14 cellular contexts compared by ENCODE assay signal in the genomic region with DNA sequence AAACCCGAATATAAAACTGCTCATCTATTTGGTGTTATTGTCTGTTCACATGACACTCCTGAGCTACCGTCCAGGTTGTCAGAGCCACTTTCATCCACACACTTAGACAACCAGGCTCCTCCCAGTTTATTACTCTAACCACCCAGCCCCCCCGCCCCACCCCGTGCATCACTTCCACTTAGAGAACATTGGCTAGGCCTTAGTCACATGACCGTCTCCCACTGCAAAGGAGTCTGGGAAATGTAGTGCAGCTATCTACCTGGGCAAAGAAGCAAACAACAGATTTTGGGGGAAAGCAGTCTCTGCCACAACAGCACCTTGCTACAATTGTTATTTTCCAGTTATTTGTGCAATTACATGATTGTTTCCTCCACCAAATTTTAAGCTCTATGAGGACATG. TPM values are rescaled to one million over a fixed set of nuclear protein-coding genes. Genes with fewer than 3 reads are reported as not detected.
DNase-seq lines count a peak whose midpoint lies in the region; ATAC-seq, FAIRE-seq and TF ChIP-seq lines count a peak whose summit lies in the region.
"Had no signal": no experiment of that assay in that cellular context is flagged by ENCODE, and none has a peak within 500 bp of the region (broad histone marks: within the 10 kb centered on the region; RNA-seq: fewer than 3 reads in every experiment).

No MANE protein-coding gene starts in this region.

- FAIRE-seq in HTR-8/SVneo (lab: Jason Lieb, UNC) = no peak
- FAIRE-seq: pancreas had no signal

- H3K27me3 ChIP-seq in MM.1S (replicated peaks; ENCODE audit: insufficient read depth, low read length) = no peaks in the 10 kb centered on the region
- H3K27me3 ChIP-seq: BLaER1, pancreas had no signal

- no peak overlapping the region for H3K4me3 Mint-ChIP-seq in stimulated activated effector memory CD8-positive, alpha-beta T cell treated with anti-CD3 and anti-CD28 coated beads, Interleukin-12 subunit alpha, Interleukin-12 subunit beta, amount 100 ng/mL, for 72 hours
- H3K4me3 Mint-ChIP-seq in activated T-cell treated with anti-CD3 and anti-CD28 coated beads, Interleukin-2, amount 50 U/mL, for 24 hours = no peak overlapping the region
- H3K4me3 Mint-ChIP-seq: T-cell had no signal

- H2AFZ ChIP-seq in MM.1S (ENCODE audit: low read length) = no peak overlapping the region

- H3K4me2 ChIP-seq in MM.1S (ENCODE audit: low read depth, low read length) = no peak overlapping the region
- H3K4me2 ChIP-seq: BLaER1 had no signal

- H3K9ac ChIP-seq in MM.1S (ENCODE audit: low read length) = no peak overlapping the region
- H3K9ac ChIP-seq: BLaER1 had no signal

- H3K4me1 ChIP-seq in MM.1S (ENCODE audit: low read length) = no peaks in the 10 kb centered on the region
- H3K4me1 ChIP-seq: pancreas had no signal

- H3K9me3 Mint-ChIP-seq in stimulated activated effector memory CD8-positive, alpha-beta T cell treated with anti-CD3 and anti-CD28 coated beads, Interleukin-12 subunit alpha, Interleukin-12 subunit beta, amount 100 ng/mL, for 72 hours = no peaks in the 10 kb centered on the region
- H3K9me3 Mint-ChIP-seq in activated T-cell treated with anti-CD3 and anti-CD28 coated beads, Interleukin-2, amount 50 U/mL, for 24 hours = no peaks in the 10 kb centered on the region

- no peaks in the 10 kb centered on the region for H4K20me1 ChIP-seq in MM.1S (ENCODE audit: insufficient read depth, low read length)
- H4K20me1 ChIP-seq: BLaER1 had no signal

- no peak overlapping the region for H3K27ac Mint-ChIP-seq in stimulated activated effector memory CD8-positive, alpha-beta T cell treated with anti-CD3 and anti-CD28 coated beads, Interleukin-12 subunit alpha, Interleukin-12 subunit beta, amount 100 ng/mL, for 72 hours
- H3K27ac Mint-ChIP-seq in activated T-cell treated with anti-CD3 and anti-CD28 coated beads, Interleukin-2, amount 50 U/mL, for 24 hours = no peak overlapping the region
- H3K27ac Mint-ChIP-seq: T-cell had no signal

- H3K79me2 ChIP-seq in MM.1S (ENCODE audit: low read length) = no peaks in the 10 kb centered on the region

- H3K4me3 ChIP-seq in MM.1S (ENCODE audit: low read length) = no peak overlapping the region
- H3K4me3 ChIP-seq: BLaER1, dorsolateral prefrontal cortex, pancreas had no signal

- in situ Hi-C loops in SK-MEL-5 (cut with HindIII; ENCODE audit: low pct_unique_long_range_greater_than_20kb, low sequenced_read_pairs) = no loop called here

- peak; percentile 14 for DNase-seq in activated CD4-positive, alpha-beta T cell treated with anti-CD3 and anti-CD28 coated beads for 48 hours
- no peak for DNase-seq in activated CD4-positive, alpha-beta T cell treated with anti-CD3 and anti-CD28 coated beads, Interleukin-2, amount 50 U/mL, for 1 hour
- DNase-seq in MM.1S (peak; percentile 31), SK-MEL-5 (ENCODE audit: low read depth, low spot score) (peak; percentile 45), HTR-8/SVneo (ENCODE audit: insufficient read length, low spot score) (no peak)
- no peak for DNase-seq in stimulated activated effector memory CD8-positive, alpha-beta T cell treated with anti-CD3 and anti-CD28 coated beads, Interleukin-12 subunit alpha, Interleukin-12 subunit beta, amount 100 ng/mL, for 72 hours (ENCODE audit: low spot score in 2 of 2)
- DNase-seq in stimulated activated CD8-positive, alpha-beta memory T cell treated with anti-CD3 and anti-CD28 coated beads, Interleukin-4, amount 100 ng/mL, for 48 hours = no peak
- DNase-seq in activated T-cell treated with anti-CD3 and anti-CD28 coated beads, Interleukin-2, amount 50 U/mL, for 24 hours = no peak
- DNase-seq: activated CD8-positive, alpha-beta memory T cell treated with anti-CD3 and anti-CD28 coated beads for 24 hours; dorsolateral prefrontal cortex; NCI-H2081 treated with DMSO at 0.1 percent for 48 hours; pancreas; T-cell had no signal

- no peaks in the 10 kb centered on the region for H3K9me3 ChIP-seq in MM.1S (replicated peaks; ENCODE audit: insufficient read depth, low read length)
- H3K9me3 ChIP-seq: pancreas had no signal

- no peaks in the 10 kb centered on the region for H3K36me3 Mint-ChIP-seq in stimulated activated effector memory CD8-positive, alpha-beta T cell treated with anti-CD3 and anti-CD28 coated beads, Interleukin-12 subunit alpha, Interleukin-12 subunit beta, amount 100 ng/mL, for 72 hours
- H3K36me3 Mint-ChIP-seq in activated T-cell treated with anti-CD3 and anti-CD28 coated beads, Interleukin-2, amount 50 U/mL, for 24 hours (ENCODE audit: low read depth) = no peaks in the 10 kb centered on the region
- H3K36me3 Mint-ChIP-seq: T-cell had no signal

- H3K27ac ChIP-seq in MM.1S (ENCODE audit: low read length) = no peak overlapping the region
- H3K27ac ChIP-seq: BLaER1, dorsolateral prefrontal cortex, pancreas had no signal

- H3K36me3 ChIP-seq in MM.1S (replicated peaks; ENCODE audit: insufficient read depth, low read length) = no peaks in the 10 kb centered on the region
- H3K36me3 ChIP-seq: BLaER1, pancreas had no signal

- TF ChIP-seq CTCF in MM.1S (IDR thresholded peaks at IDR 0.05; ENCODE audit: low read length) = no peak

- peaks cover 3% of the 10 kb centered on the region for H3K4me1 Mint-ChIP-seq in stimulated activated effector memory CD8-positive, alpha-beta T cell treated with anti-CD3 and anti-CD28 coated beads, Interleukin-12 subunit alpha, Interleukin-12 subunit beta, amount 100 ng/mL, for 72 hours
- H3K4me1 Mint-ChIP-seq in activated T-cell treated with anti-CD3 and anti-CD28 coated beads, Interleukin-2, amount 50 U/mL, for 24 hours (ENCODE audit: low read depth) = no peaks in the 10 kb centered on the region
- H3K4me1 Mint-ChIP-seq: T-cell had no signal

- peak; percentile 39 for ATAC-seq in stimulated activated effector memory CD8-positive, alpha-beta T cell treated with anti-CD3 and anti-CD28 coated beads, Interleukin-12 subunit alpha, Interleukin-12 subunit beta, amount 100 ng/mL, for 72 hours
- ATAC-seq: pancreas had no signal

- no peaks in the 10 kb centered on the region for H3K9me2 ChIP-seq in MM.1S (replicated peaks; ENCODE audit: insufficient read depth, low read length)

- no peaks in the 10 kb centered on the region for H3F3A ChIP-seq in MM.1S (ENCODE audit: insufficient read depth, low read length)

- peaks cover 5% of the 10 kb centered on the region for H3K27me3 Mint-ChIP-seq in activated T-cell treated with anti-CD3 and anti-CD28 coated beads, Interleukin-2, amount 50 U/mL, for 24 hours

RNA-seq across cellular contexts. Expression of a gene that starts 57.6 kb away (rescaled TPM):
- total RNA-seq in SK-MEL-5 (2014; rRNA removed; shearing (Covaris generic)) = 45.0 and 46.2 TPM in 2 replicates
- polyA plus RNA-seq in SK-MEL-5 (2015; cell fraction: cytosol; rRNA removed) = 22.9 and 33.8 TPM in 2 replicates
- polyA plus RNA-seq in SK-MEL-5 (2015; cell fraction: nucleus; rRNA removed) = 80.7 and 118 TPM in 2 replicates

Comparison
In these comparisons a context has a peak if more than half of its experiments do, and no peak if none do; other contexts are left out.
1. DNase-seq: peak in activated CD4-positive, alpha-beta T cell treated with anti-CD3 and anti-CD28 coated beads for 48 hours (single experiment), MM.1S (single experiment) and SK-MEL-5 (single experiment); none in activated CD4-positive, alpha-beta T cell treated with anti-CD3 and anti-CD28 coated beads, Interleukin-2, amount 50 U/mL, for 1 hour (single experiment), stimulated activated effector memory CD8-positive, alpha-beta T cell treated with anti-CD3 and anti-CD28 coated beads, Interleukin-12 subunit alpha, Interleukin-12 subunit beta, amount 100 ng/mL, for 72 hours (0 of 2), stimulated activated CD8-positive, alpha-beta memory T cell treated with anti-CD3 and anti-CD28 coated beads, Interleukin-4, amount 100 ng/mL, for 48 hours (single experiment), activated T-cell treated with anti-CD3 and anti-CD28 coated beads, Interleukin-2, amount 50 U/mL, for 24 hours (single experiment) and HTR-8/SVneo (single experiment).